Comparison of ENCODE assay signal across 11 cellular contexts in the genomic region with DNA sequence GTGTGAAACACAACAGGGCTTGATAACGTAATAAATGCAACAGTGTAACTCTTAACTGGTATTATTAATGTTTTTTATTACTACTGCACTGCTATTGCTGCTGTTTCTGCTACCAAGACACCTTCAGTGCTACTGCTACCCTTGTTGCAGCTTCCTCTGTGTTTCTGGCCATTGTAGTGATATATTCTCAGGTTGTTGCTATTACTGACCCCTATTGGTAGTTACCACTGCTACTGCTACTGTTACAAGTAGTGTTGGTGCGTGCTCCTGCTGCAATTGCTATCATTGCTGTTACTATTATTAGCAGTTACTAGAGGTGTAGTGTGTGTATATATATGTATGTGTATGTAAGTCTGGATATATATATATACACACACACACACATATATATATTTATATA.
DNase-seq lines count a peak whose midpoint lies in the region; ATAC-seq and TF ChIP-seq lines count a peak whose summit lies in the region.
"Had no signal": no experiment of that assay in that cellular context is flagged by ENCODE, and none has a peak within 500 bp of the region (broad histone marks: within the 10 kb centered on the region; RNA-seq: fewer than 3 reads in every experiment).

No MANE protein-coding gene starts in this region.

- no peaks in the 10 kb centered on the region for H3K27me3 Mint-ChIP-seq in WTC11 (ENCODE audit: low read depth)
- no peaks in the 10 kb centered on the region for H3K27me3 Mint-ChIP-seq in activated CD4-positive, alpha-beta T cell treated with anti-CD3 and anti-CD28 coated beads, Interleukin-2, amount 10 ng/mL, durations not matched to agents 7 days and 5 days
- H3K27me3 Mint-ChIP-seq: stimulated activated memory B cell treated with anti-CD40 and anti-IgM and Interleukin-4, amounts not matched to agents 10 μg/mL and 1 μg/mL and 100 μg/mL, for 72 hours had no signal

- no CpG with 5 or more reads among the region's 2 CpGs for WGBS in mesendoderm (ENCODE audit: extremely low coverage, insufficient coverage, low lambda C conversion rate)

- H4K5ac ChIP-seq in mesendoderm (ENCODE audit: low read length): no peak overlapping the region

- CTCF ChIA-PET in WTC11 (lab: Charles Lee): interaction anchor here (0.5 to 2.2 kb wide), 7 partner anchors 9 to 986 kb away, joined by 3 to 9 read pairs (median 3); no protein-coding TSS in a partner anchor
- CTCF ChIA-PET in activated CD4-positive, alpha-beta T cell treated with anti-CD3 and anti-CD28 coated beads, Interleukin-2, amount 10 ng/mL, durations not matched to agents 7 days and 5 days (lab: Charles Lee): no interaction called here

- H2BK120ac ChIP-seq in mesendoderm (ENCODE audit: low read depth, low read length): no peak overlapping the region

- no peak overlapping the region for H3K4me2 ChIP-seq in mesendoderm (ENCODE audit: low read length)

- no peak overlapping the region for H2AK5ac ChIP-seq in mesendoderm (ENCODE audit: low read length)

- TF ChIP-seq CTCF in WTC11 (IDR thresholded peaks at IDR 0.05): no peak

- H3K56ac ChIP-seq in mesendoderm (ENCODE audit: low read length): no peak overlapping the region

- H3K18ac ChIP-seq in mesendoderm (ENCODE audit: low read length): no peak overlapping the region

- no peak overlapping the region for H3K23ac ChIP-seq in mesendoderm (ENCODE audit: low read length)

- H3K9me3 ChIP-seq in effector memory CD4-positive, alpha-beta T cell (ENCODE audit: control insufficient read depth, low read length): no peaks in the 10 kb centered on the region
- H3K9me3 ChIP-seq: psoas muscle had no signal

- ATAC-seq in WTC11: peak; percentile 74
- ATAC-seq: psoas muscle; stimulated activated memory B cell treated with anti-CD40 and anti-IgM and Interleukin-4, amounts not matched to agents 10 μg/mL and 1 μg/mL and 100 μg/mL, for 72 hours had no signal

- no peak overlapping the region for H2BK15ac ChIP-seq in mesendoderm (replicated peaks; ENCODE audit: low read depth)

- no peak overlapping the region for H4K8ac ChIP-seq in mesendoderm (ENCODE audit: low read depth, low read length)

- no peak overlapping the region for H2BK5ac ChIP-seq in mesendoderm (ENCODE audit: low read length)

- H3K27ac ChIP-seq in mesendoderm (ENCODE audit: low read depth, low read length): no peak overlapping the region
- H3K27ac ChIP-seq in effector memory CD4-positive, alpha-beta T cell (ENCODE audit: insufficient read depth, low read length, poor library complexity, severe bottlenecking): no peak overlapping the region
- H3K27ac ChIP-seq: psoas muscle had no signal

- no peaks in the 10 kb centered on the region for H3K9me3 Mint-ChIP-seq in WTC11
- H3K9me3 Mint-ChIP-seq in activated CD4-positive, alpha-beta T cell treated with anti-CD3 and anti-CD28 coated beads, Interleukin-2, amount 10 ng/mL, durations not matched to agents 7 days and 5 days: no peaks in the 10 kb centered on the region
- H3K9me3 Mint-ChIP-seq: activated naive CD4-positive, alpha-beta T cell treated with anti-CD3 and anti-CD28 coated beads, Interleukin-2, amount 50 U/mL, for 24 hours; stimulated activated memory B cell treated with anti-CD40 and anti-IgM and Interleukin-4, amounts not matched to agents 10 μg/mL and 1 μg/mL and 100 μg/mL, for 72 hours had no signal

- peak; percentile 35 for DNase-seq in DMS53 (lab: John Stamatoyannopoulos, UW)
- DNase-seq in DMS53 treated with DMSO at 0.1 percent for 48 hours (lab: John Stamatoyannopoulos, UW; ENCODE audit: unreplicated experiment): no peak
- DNase-seq in HT-29 (ENCODE audit: low spot score): peak; percentile 28
- DNase-seq in WTC11 (ENCODE audit: low spot score): no peak
- peak; percentile 75 for DNase-seq in mesendoderm
- DNase-seq in effector memory CD4-positive, alpha-beta T cell: no peak
- DNase-seq in activated CD4-positive, alpha-beta T cell treated with anti-CD3 and anti-CD28 coated beads, Interleukin-2, amount 10 ng/mL, durations not matched to agents 7 days and 5 days: no peak
- DNase-seq in NCI-H2029 treated with DMSO at 0.1 percent for 48 hours (lab: John Stamatoyannopoulos, UW): no peak
- DNase-seq: psoas muscle had no signal

- no peaks in the 10 kb centered on the region for H3K4me1 ChIP-seq in mesendoderm (ENCODE audit: control insufficient read depth, low read depth, low read length)
- peaks cover 5% of the 10 kb centered on the region for H3K4me1 ChIP-seq in effector memory CD4-positive, alpha-beta T cell (ENCODE audit: control insufficient read depth, insufficient read depth, low read length, poor library complexity, severe bottlenecking)
- H3K4me1 ChIP-seq: psoas muscle had no signal

- H3K4me3 ChIP-seq in mesendoderm (ENCODE audit: low read length): no peak overlapping the region
- H3K4me3 ChIP-seq in effector memory CD4-positive, alpha-beta T cell (ENCODE audit: insufficient read depth, low read depth, low read length, poor library complexity, severe bottlenecking): no peak overlapping the region
- H3K4me3 ChIP-seq: psoas muscle had no signal

- H3K79me2 ChIP-seq in mesendoderm (ENCODE audit: control insufficient read depth, insufficient read depth, low read length): no peaks in the 10 kb centered on the region

- no peak overlapping the region for H3K4me3 Mint-ChIP-seq in WTC11
- H3K4me3 Mint-ChIP-seq in activated CD4-positive, alpha-beta T cell treated with anti-CD3 and anti-CD28 coated beads, Interleukin-2, amount 10 ng/mL, durations not matched to agents 7 days and 5 days: no peak overlapping the region
- H3K4me3 Mint-ChIP-seq: activated naive CD4-positive, alpha-beta T cell treated with anti-CD3 and anti-CD28 coated beads, Interleukin-2, amount 50 U/mL, for 24 hours; stimulated activated memory B cell treated with anti-CD40 and anti-IgM and Interleukin-4, amounts not matched to agents 10 μg/mL and 1 μg/mL and 100 μg/mL, for 72 hours had no signal

- H3K9ac ChIP-seq in mesendoderm (ENCODE audit: low read length): no peak overlapping the region

- H3K36me3 Mint-ChIP-seq in WTC11: no peaks in the 10 kb centered on the region
- H3K36me3 Mint-ChIP-seq in activated CD4-positive, alpha-beta T cell treated with anti-CD3 and anti-CD28 coated beads, Interleukin-2, amount 10 ng/mL, durations not matched to agents 7 days and 5 days (ENCODE audit: low read depth): no peaks in the 10 kb centered on the region
- H3K36me3 Mint-ChIP-seq: activated naive CD4-positive, alpha-beta T cell treated with anti-CD3 and anti-CD28 coated beads, Interleukin-2, amount 50 U/mL, for 24 hours; stimulated activated memory B cell treated with anti-CD40 and anti-IgM and Interleukin-4, amounts not matched to agents 10 μg/mL and 1 μg/mL and 100 μg/mL, for 72 hours had no signal

- H3K27me3 ChIP-seq in mesendoderm (ENCODE audit: insufficient read depth, low read length, poor library complexity): no peaks in the 10 kb centered on the region
- no peaks in the 10 kb centered on the region for H3K27me3 ChIP-seq in effector memory CD4-positive, alpha-beta T cell (replicated peaks; ENCODE audit: control insufficient read depth, insufficient read depth, low read length, poor library complexity, severe bottlenecking)

- no peaks in the 10 kb centered on the region for H3K79me1 ChIP-seq in mesendoderm (ENCODE audit: low read length)

- H3K4ac ChIP-seq in mesendoderm (ENCODE audit: low read depth, low read length): no peak overlapping the region

- peaks cover 43% of the 10 kb centered on the region for H3K4me1 Mint-ChIP-seq in WTC11
- H3K4me1 Mint-ChIP-seq in activated CD4-positive, alpha-beta T cell treated with anti-CD3 and anti-CD28 coated beads, Interleukin-2, amount 10 ng/mL, durations not matched to agents 7 days and 5 days: peaks cover 18% of the 10 kb centered on the region

- no peaks in the 10 kb centered on the region for H3K36me3 ChIP-seq in mesendoderm (ENCODE audit: control insufficient read depth, insufficient read depth, low read length)
- H3K36me3 ChIP-seq in effector memory CD4-positive, alpha-beta T cell (ENCODE audit: control insufficient read depth, insufficient read depth, low read length): no peaks in the 10 kb centered on the region

- H3K27ac Mint-ChIP-seq in WTC11: no peak overlapping the region
- H3K27ac Mint-ChIP-seq in activated CD4-positive, alpha-beta T cell treated with anti-CD3 and anti-CD28 coated beads, Interleukin-2, amount 10 ng/mL, durations not matched to agents 7 days and 5 days: no peak overlapping the region
- H3K27ac Mint-ChIP-seq: activated naive CD4-positive, alpha-beta T cell treated with anti-CD3 and anti-CD28 coated beads, Interleukin-2, amount 50 U/mL, for 24 hours; stimulated activated memory B cell treated with anti-CD40 and anti-IgM and Interleukin-4, amounts not matched to agents 10 μg/mL and 1 μg/mL and 100 μg/mL, for 72 hours had no signal

- POLR2A ChIA-PET in WTC11 (lab: Charles Lee): no interaction called here
- POLR2A ChIA-PET in activated CD4-positive, alpha-beta T cell treated with anti-CD3 and anti-CD28 coated beads, Interleukin-2, amount 10 ng/mL, durations not matched to agents 7 days and 5 days (lab: Charles Lee): no interaction called here

TF ChIP-seq in WTC11, 78 proteins besides CTCF, POLR2A, EP300 and RAD21:
- TF ChIP-seq GTF2I (CRISPR knock-in tag; conservative IDR thresholded peaks at IDR 0.05): 0 out of 2 replicates have a peak, but pooled peaks have one; percentile 37
- no peak for TF ChIP-seq TEAD1 (CRISPR knock-in tag; IDR thresholded peaks at IDR 0.05)
- TF ChIP-seq ZNF121 (CRISPR knock-in tag; IDR thresholded peaks at IDR 0.05): peak; percentile 92

Comparison
In these comparisons a context has a peak if more than half of its experiments do, and no peak if none do; other contexts are left out.
1. DNase-seq: peak in DMS53 (single experiment), HT-29 (single experiment) and mesendoderm (single experiment); none in DMS53 treated with DMSO at 0.1 percent for 48 hours (single experiment), WTC11 (single experiment), effector memory CD4-positive, alpha-beta T cell (0 of 3), activated CD4-positive, alpha-beta T cell treated with anti-CD3 and anti-CD28 coated beads, Interleukin-2, amount 10 ng/mL, durations not matched to agents 7 days and 5 days (single experiment) and NCI-H2029 treated with DMSO at 0.1 percent for 48 hours (single experiment).